ENCODE assay signal across 8 cellular contexts in genomic region chr9:66797907-66798616, GRCh38.
DNase-seq lines count a peak whose midpoint lies in the region; ATAC-seq and TF ChIP-seq lines count a peak whose summit lies in the region.
"Not testable (repeated sequence)": the region's sequence is repeated elsewhere in the genome, so short reads cannot be mapped to it uniquely, and the experiment has no call there.

No MANE protein-coding gene starts in this region.

- not testable (repeated sequence) for H3K27ac Mint-ChIP-seq in activated T-helper 17 cell treated with anti-CD3 and anti-CD28 coated beads, Interleukin-2, amount 50 U/mL, for 72 hours; stimulated activated effector memory CD8-positive, alpha-beta T cell treated with anti-CD3 and anti-CD28 coated beads, Interleukin-12 subunit alpha, Interleukin-12 subunit beta, amount 100 ng/mL, for 72 hours
- H3K27ac Mint-ChIP-seq in endothelial cell (ENCODE audit: unreplicated experiment): peak overlapping the region; percentile 80
- peak overlapping the region; percentile 57 for H3K27ac Mint-ChIP-seq in nephron progenitor cell

- not testable (repeated sequence) for TF ChIP-seq CTCF in cardiac fibroblast (IDR thresholded peaks at IDR 0.05; ENCODE audit: low read depth, low read length); endothelial cell (IDR thresholded peaks at IDR 0.05; ENCODE audit: unreplicated experiment); nephron progenitor cell (IDR thresholded peaks at IDR 0.05)

- H3K4me1 Mint-ChIP-seq in activated T-helper 17 cell treated with anti-CD3 and anti-CD28 coated beads, Interleukin-2, amount 50 U/mL, for 72 hours; endothelial cell (ENCODE audit: unreplicated experiment); stimulated activated effector memory CD8-positive, alpha-beta T cell treated with anti-CD3 and anti-CD28 coated beads, Interleukin-12 subunit alpha, Interleukin-12 subunit beta, amount 100 ng/mL, for 72 hours: not testable (repeated sequence)
- H3K4me1 Mint-ChIP-seq in nephron progenitor cell: peaks cover 10% of the 10 kb centered on the region

- peak overlapping the region; percentile 10 for H3K9ac ChIP-seq in HUES6 (ENCODE audit: low read length)

- H3K27me3 ChIP-seq in HUES6 (ENCODE audit: control insufficient read depth, insufficient read depth, low read length): not testable (repeated sequence)

- not testable (repeated sequence) for H3K36me3 ChIP-seq in HUES6 (ENCODE audit: control insufficient read depth, insufficient read depth, low read length)

- H3K36me3 Mint-ChIP-seq in activated T-helper 17 cell treated with anti-CD3 and anti-CD28 coated beads, Interleukin-2, amount 50 U/mL, for 72 hours (ENCODE audit: low read depth); endothelial cell (ENCODE audit: low read depth, unreplicated experiment); nephron progenitor cell (ENCODE audit: low read depth); stimulated activated effector memory CD8-positive, alpha-beta T cell treated with anti-CD3 and anti-CD28 coated beads, Interleukin-12 subunit alpha, Interleukin-12 subunit beta, amount 100 ng/mL, for 72 hours: not testable (repeated sequence)

- H3K9me3 ChIP-seq in HUES6 (ENCODE audit: control insufficient read depth, insufficient read depth, low read depth, low read length): not testable (repeated sequence)

- H3K9me3 Mint-ChIP-seq in activated T-helper 17 cell treated with anti-CD3 and anti-CD28 coated beads, Interleukin-2, amount 50 U/mL, for 72 hours; endothelial cell (ENCODE audit: unreplicated experiment); nephron progenitor cell; stimulated activated effector memory CD8-positive, alpha-beta T cell treated with anti-CD3 and anti-CD28 coated beads, Interleukin-12 subunit alpha, Interleukin-12 subunit beta, amount 100 ng/mL, for 72 hours: not testable (repeated sequence)

- not testable (repeated sequence) for H3K27me3 Mint-ChIP-seq in activated T-helper 17 cell treated with anti-CD3 and anti-CD28 coated beads, Interleukin-2, amount 50 U/mL, for 72 hours; endothelial cell (ENCODE audit: unreplicated experiment); nephron progenitor cell (ENCODE audit: low read depth, poor library complexity)

- peak; percentile 21 for ATAC-seq in activated T-helper 17 cell treated with anti-CD3 and anti-CD28 coated beads, Interleukin-2, amount 50 U/mL, for 72 hours (replicated peaks)
- peak; percentile 54 for ATAC-seq in stimulated activated effector memory CD8-positive, alpha-beta T cell treated with anti-CD3 and anti-CD28 coated beads, Interleukin-12 subunit alpha, Interleukin-12 subunit beta, amount 100 ng/mL, for 72 hours

- DNase-seq in ELF-1 (ENCODE audit: low read depth, low spot score): peak; percentile 43
- peak; percentile 4 to 21 for DNase-seq in cardiac fibroblast (ENCODE audit: low read depth in 2 of 2)
- not testable (repeated sequence) for DNase-seq in endothelial cell (ENCODE audit: low spot score); nephron progenitor cell; stimulated activated effector memory CD8-positive, alpha-beta T cell treated with anti-CD3 and anti-CD28 coated beads, Interleukin-12 subunit alpha, Interleukin-12 subunit beta, amount 100 ng/mL, for 72 hours (ENCODE audit: low spot score in 2 of 2)
- DNase-seq in iPS DF 19.7 (ENCODE audit: low read depth, low spot score): peak; percentile 7

- not testable (repeated sequence) for H3K4me1 ChIP-seq in HUES6 (ENCODE audit: control insufficient read depth, insufficient read depth, low read length)

- not testable (repeated sequence) for H3K4me3 ChIP-seq in HUES6 (ENCODE audit: low read depth, low read length); cardiac fibroblast (replicated peaks in 1 of 2; ENCODE audit: low read depth in 2 of 2, low read length in 2 of 2)

- H3K4me3 Mint-ChIP-seq in activated T-helper 17 cell treated with anti-CD3 and anti-CD28 coated beads, Interleukin-2, amount 50 U/mL, for 72 hours; endothelial cell (ENCODE audit: unreplicated experiment); nephron progenitor cell; stimulated activated effector memory CD8-positive, alpha-beta T cell treated with anti-CD3 and anti-CD28 coated beads, Interleukin-12 subunit alpha, Interleukin-12 subunit beta, amount 100 ng/mL, for 72 hours: not testable (repeated sequence)

- H3K27ac ChIP-seq in HUES6 (ENCODE audit: low read depth, low read length): 0 out of 2 replicates have a peak overlapping the region, but pooled peaks have one; percentile 34
